ENCODE assay signal across 8 cellular contexts in genomic region chr7:7182156-7183060, GRCh38. TPM values are rescaled to one million over a fixed set of nuclear protein-coding genes. Genes with fewer than 3 reads are reported as not detected.
DNase-seq lines count a peak whose midpoint lies in the region; ATAC-seq and TF ChIP-seq lines count a peak whose summit lies in the region.

C1GALT1 (plus strand) TSS chr7:7182544; CDS start chr7:7234320, 51,776 bp downstream.

- peak; percentile 33 for TF ChIP-seq CTCF in CD8-positive, alpha-beta T cell (IDR thresholded peaks at IDR 0.05)
- TF ChIP-seq CTCF in lower leg skin (IDR thresholded peaks at IDR 0.05), result peak in 1 of 3 donors; percentile 44

- peak; percentile 96 to 98 (median 98) for DNase-seq in CD8-positive, alpha-beta T cell
- DNase-seq in HK-2 (ENCODE audit: unreplicated experiment) (peak; percentile 97), NCI-H82 treated with DMSO at 0.1 percent for 48 hours (lab: John Stamatoyannopoulos, UW; ENCODE audit: unreplicated experiment) (peak; percentile 94), lower leg skin (ENCODE audit: low spot score in 2 of 2) (peak; percentile 95 to 99)
- peak; percentile 97 for DNase-seq in activated CD4-positive, alpha-beta memory T cell treated with anti-CD3 and anti-CD28 coated beads, Interleukin-2, amount 10 ng/mL, durations not matched to agents 7 days and 5 days
- peak; percentile 94 to 98 for DNase-seq in stimulated activated CD4-positive, alpha-beta T cell treated with anti-CD3 and anti-CD28 coated beads, Interleukin-4, amount 100 ng/mL, for 48 hours (ENCODE audit: low read depth in 2 of 2)

- H3K9me3 ChIP-seq in CD8-positive, alpha-beta T cell (ENCODE audit: low read length), result no peaks in the 10 kb centered on the region
- no peaks in the 10 kb centered on the region for H3K9me3 ChIP-seq in duodenal mucosa (ENCODE audit: control insufficient read depth in 1 of 2, low read length in 2 of 2)

- POLR2A ChIA-PET in CD8-positive, alpha-beta T cell (lab: Charles Lee), result interaction anchor here (0.6 to 2.6 kb wide), 25 partner anchors 9 to 583 kb away, joined by 3 to 23 read pairs (median 4); partner anchors contain the start of gene UMAD1
- POLR2A ChIA-PET in activated CD4-positive, alpha-beta memory T cell treated with anti-CD3 and anti-CD28 coated beads, Interleukin-2, amount 10 ng/mL, durations not matched to agents 7 days and 5 days (lab: Charles Lee), result interaction anchor here (0.6 to 5.6 kb wide), 42 partner anchors 12 to 943 kb away, joined by 3 to 131 read pairs (median 4); partner anchors contain the start of genes GLCCI1 and UMAD1

- peaks cover 8% of the 10 kb centered on the region for H3K4me1 Mint-ChIP-seq in CD8-positive, alpha-beta T cell (ENCODE audit: low read depth)
- peaks cover 25% of the 10 kb centered on the region for H3K4me1 Mint-ChIP-seq in activated CD4-positive, alpha-beta memory T cell treated with anti-CD3 and anti-CD28 coated beads, Interleukin-2, amount 10 ng/mL, durations not matched to agents 7 days and 5 days

- CTCF ChIA-PET in CD8-positive, alpha-beta T cell (lab: Charles Lee), result interaction anchor here (0.7 to 6.5 kb wide), 23 partner anchors 12 to 358 kb away, joined by 3 to 81 read pairs (median 5); partner anchors contain the start of gene COL28A1
- CTCF ChIA-PET in activated CD4-positive, alpha-beta memory T cell treated with anti-CD3 and anti-CD28 coated beads, Interleukin-2, amount 10 ng/mL, durations not matched to agents 7 days and 5 days (lab: Charles Lee), result interaction anchor here (0.7 to 5.6 kb wide), 12 partner anchors 9 to 242 kb away, joined by 3 to 53 read pairs (median 4); no protein-coding TSS in a partner anchor

- no peaks in the 10 kb centered on the region for H3K27me3 ChIP-seq in CD8-positive, alpha-beta T cell (ENCODE audit: insufficient read depth, low read length)
- H3K27me3 ChIP-seq in duodenal mucosa (ENCODE audit: control insufficient read depth in 1 of 2, insufficient read depth in 2 of 2, low read length in 2 of 2), result no peaks in the 10 kb centered on the region

- peak; percentile 87 for ATAC-seq in CD8-positive, alpha-beta T cell
- peak; percentile 82 for ATAC-seq in GM19452 (IDR thresholded peaks at IDR 0.05; ENCODE audit: unreplicated experiment)

- intact Hi-C loops in CD8-positive, alpha-beta T cell (cut with DNase I, micrococcal nuclease), result loop anchor here (1.0 to 10.0 kb wide), 11 partner anchors 25 to 952 kb away; partner anchors contain the start of genes GLCCI1 (in 1 of the 2), MIOS (in 1 of the 2) and UMAD1 (in 1 of the 2)
- intact Hi-C loops in lower leg skin (cut with DNase I; ENCODE audit: low total_unique reads), result no loop called here

- TF ChIP-seq POLR2A in lower leg skin (IDR thresholded peaks at IDR 0.05), result peak in 1 of 2 donors; percentile 32

- peak within 1 kb of the TSS; percentile 95 for H3K4me3 Mint-ChIP-seq in CD8-positive, alpha-beta T cell
- peak within 1 kb of the TSS; percentile 93 for H3K4me3 Mint-ChIP-seq in activated CD4-positive, alpha-beta memory T cell treated with anti-CD3 and anti-CD28 coated beads, Interleukin-2, amount 10 ng/mL, durations not matched to agents 7 days and 5 days

- H3K9ac ChIP-seq in duodenal mucosa (ENCODE audit: low read depth in 1 of 2, low read length in 2 of 2), result peak within 1 kb of the TSS; percentile 86 to 91

- H3K4me1 ChIP-seq in CD8-positive, alpha-beta T cell (ENCODE audit: insufficient read depth, low read length), result peaks cover 42% of the 10 kb centered on the region
- peaks cover 24 to 29% of the 10 kb centered on the region in 2 donors for H3K4me1 ChIP-seq in duodenal mucosa (ENCODE audit: control insufficient read depth in 1 of 2, insufficient read depth in 2 of 2, low read length in 2 of 2)

- 0% methylated on average over 28 to 47 of the region's 82 CpGs for WGBS in lower leg skin, 2 donors

- peak within 1 kb of the TSS; percentile 90 for H3K27ac ChIP-seq in CD8-positive, alpha-beta T cell (ENCODE audit: low read depth, low read length)
- H3K27ac ChIP-seq in duodenal mucosa (ENCODE audit: low read depth, low read length), result peak within 1 kb of the TSS; percentile 96

- H3K27me3 Mint-ChIP-seq in CD8-positive, alpha-beta T cell (ENCODE audit: low read depth), result no peaks in the 10 kb centered on the region
- H3K27me3 Mint-ChIP-seq in activated CD4-positive, alpha-beta memory T cell treated with anti-CD3 and anti-CD28 coated beads, Interleukin-2, amount 10 ng/mL, durations not matched to agents 7 days and 5 days, result no peaks in the 10 kb centered on the region

- H3K9me3 Mint-ChIP-seq in CD8-positive, alpha-beta T cell, result no peaks in the 10 kb centered on the region
- H3K9me3 Mint-ChIP-seq in activated CD4-positive, alpha-beta memory T cell treated with anti-CD3 and anti-CD28 coated beads, Interleukin-2, amount 10 ng/mL, durations not matched to agents 7 days and 5 days, result no peaks in the 10 kb centered on the region

- H3K36me3 Mint-ChIP-seq in CD8-positive, alpha-beta T cell, result peaks cover 17% of the 10 kb centered on the region
- peaks cover 33% of the 10 kb centered on the region for H3K36me3 Mint-ChIP-seq in activated CD4-positive, alpha-beta memory T cell treated with anti-CD3 and anti-CD28 coated beads, Interleukin-2, amount 10 ng/mL, durations not matched to agents 7 days and 5 days (ENCODE audit: low read depth)

- H3K4me3 ChIP-seq in CD8-positive, alpha-beta T cell (ENCODE audit: low read depth, low read length), result peak within 1 kb of the TSS; percentile 82
- peak within 1 kb of the TSS; percentile 90 to 91 for H3K4me3 ChIP-seq in duodenal mucosa (ENCODE audit: low read depth in 1 of 2, low read length in 2 of 2)
- H3K4me3 ChIP-seq in lower leg skin (ENCODE audit: low read depth, poor library complexity, severe bottlenecking), result peak within 1 kb of the TSS; percentile 71

- peak within 1 kb of the TSS; percentile 94 for H3K27ac Mint-ChIP-seq in CD8-positive, alpha-beta T cell
- H3K27ac Mint-ChIP-seq in activated CD4-positive, alpha-beta memory T cell treated with anti-CD3 and anti-CD28 coated beads, Interleukin-2, amount 10 ng/mL, durations not matched to agents 7 days and 5 days, result peak within 1 kb of the TSS; percentile 100

- no peaks in the 10 kb centered on the region for H3K36me3 ChIP-seq in CD8-positive, alpha-beta T cell (ENCODE audit: insufficient read depth, low read length)
- no peaks in the 10 kb centered on the region for H3K36me3 ChIP-seq in duodenal mucosa (ENCODE audit: control insufficient read depth in 1 of 2, insufficient read depth in 2 of 2, low read length in 2 of 2)

RNA-seq across cellular contexts. Expression of gene C1GALT1, which starts in this region (rescaled TPM):
- 10 to 100 TPM; 57.4 to 60.7 TPM for total RNA-seq in CD8-positive, alpha-beta T cell
- total RNA-seq in activated CD4-positive, alpha-beta memory T cell treated with anti-CD3 and anti-CD28 coated beads, Interleukin-2, amount 10 ng/mL, durations not matched to agents 7 days and 5 days, result 10 to 100 TPM; 63.4 to 64.1 TPM
- 10 to 100 TPM; 26.8 to 45.9 (median 29.4) TPM for total RNA-seq in lower leg skin

Comparison
In these comparisons a context has a peak if more than half of its experiments do, and no peak if none do; other contexts are left out.
1. Peak in every context shown above with its lines: DNase-seq, ATAC-seq, H3K4me3 ChIP-seq and H3K27ac ChIP-seq.